1 cellular context compared by ENCODE assay signal in genomic region chr17:81401727-81402529, GRCh38.
A peak's percentile ranks its signal among the peaks of the same experiment; 100 is the strongest.
TF ChIP-seq lines count a peak whose summit lies in the region.

No MANE protein-coding gene starts in this region.

TF ChIP-seq in K562, 482 proteins besides CTCF, POLR2A, EP300 and RAD21 (continued from another document):
- TF ChIP-seq MGA (IDR thresholded peaks at IDR 0.05): peak; percentile 74
- TF ChIP-seq RCOR1 (IDR thresholded peaks at IDR 0.05; ENCODE audit: borderline replicate concordance in 1 of 2, low read depth in 2 of 2, low read length in 2 of 2): peak in 1 of 2 experiments; percentile 70; a peak in 2 of 4 replicates
- no peak for TF ChIP-seq ZNF143 (CRISPR knock-in tag; IDR thresholded peaks at IDR 0.05)
- TF ChIP-seq SMARCE1 (IDR thresholded peaks at IDR 0.05): no peak
- no peak for TF ChIP-seq CGGBP1 (CRISPR knock-in tag; IDR thresholded peaks at IDR 0.05)
- TF ChIP-seq FOXK2 (conservative IDR thresholded peaks at IDR 0.05 in 1 of 2, IDR thresholded peaks at IDR 0.05 in 1 of 2; ENCODE audit: low read depth in 2 of 2): no peak
- peak; percentile 32; the same call in 1 of the 2 replicates for TF ChIP-seq MTA3 (IDR thresholded peaks at IDR 0.05; ENCODE audit: borderline replicate concordance)
- TF ChIP-seq MLLT1 (IDR thresholded peaks at IDR 0.05): peak in 1 of 2 experiments; percentile 74; a peak in 1 of 4 replicates
- TF ChIP-seq FOXP4 (CRISPR knock-in tag; IDR thresholded peaks at IDR 0.05; ENCODE audit: borderline replicate concordance): no peak
- TF ChIP-seq NCOA6 (IDR thresholded peaks at IDR 0.05): no peak
- TF ChIP-seq JUNB (CRISPR knock-in tag; conservative IDR thresholded peaks at IDR 0.05): no peak
- peak; percentile 32; the same call in 1 of the 2 replicates for TF ChIP-seq MITF (IDR thresholded peaks at IDR 0.05)
- TF ChIP-seq ZFX (CRISPR knock-in tag; IDR thresholded peaks at IDR 0.05): peak; percentile 73
- no peak for TF ChIP-seq SNAPC5 (CRISPR knock-in tag; IDR thresholded peaks at IDR 0.05)
